Comparison of ENCODE assay signal across 8 cellular contexts in genomic region chr11:31598454-31598853, GRCh38.
"Had no signal": no experiment of that assay in that cellular context is flagged by ENCODE, and none has a peak within 500 bp of the region (broad histone marks: within the 10 kb centered on the region; RNA-seq: fewer than 3 reads in every experiment).

No MANE protein-coding gene starts in this region.

- H3K4me3 Mint-ChIP-seq: IgD-negative memory B cell had no signal

- H3K4me2 ChIP-seq: KMS-11 had no signal

- DNase-seq: IMR-90, KBM-7, KG1 had no signal

- FAIRE-seq: HepG2, HTR-8/SVneo had no signal

- ATAC-seq: HepG2 had no signal

- H3K9ac ChIP-seq: KMS-11 had no signal

- H3K27ac ChIP-seq: HL-60, KMS-11 had no signal

- H3K27me3 Mint-ChIP-seq: IgD-negative memory B cell had no signal

- H3K27ac Mint-ChIP-seq: IgD-negative memory B cell had no signal
